ENCODE assay signal across 1 cellular context in the genomic region with DNA sequence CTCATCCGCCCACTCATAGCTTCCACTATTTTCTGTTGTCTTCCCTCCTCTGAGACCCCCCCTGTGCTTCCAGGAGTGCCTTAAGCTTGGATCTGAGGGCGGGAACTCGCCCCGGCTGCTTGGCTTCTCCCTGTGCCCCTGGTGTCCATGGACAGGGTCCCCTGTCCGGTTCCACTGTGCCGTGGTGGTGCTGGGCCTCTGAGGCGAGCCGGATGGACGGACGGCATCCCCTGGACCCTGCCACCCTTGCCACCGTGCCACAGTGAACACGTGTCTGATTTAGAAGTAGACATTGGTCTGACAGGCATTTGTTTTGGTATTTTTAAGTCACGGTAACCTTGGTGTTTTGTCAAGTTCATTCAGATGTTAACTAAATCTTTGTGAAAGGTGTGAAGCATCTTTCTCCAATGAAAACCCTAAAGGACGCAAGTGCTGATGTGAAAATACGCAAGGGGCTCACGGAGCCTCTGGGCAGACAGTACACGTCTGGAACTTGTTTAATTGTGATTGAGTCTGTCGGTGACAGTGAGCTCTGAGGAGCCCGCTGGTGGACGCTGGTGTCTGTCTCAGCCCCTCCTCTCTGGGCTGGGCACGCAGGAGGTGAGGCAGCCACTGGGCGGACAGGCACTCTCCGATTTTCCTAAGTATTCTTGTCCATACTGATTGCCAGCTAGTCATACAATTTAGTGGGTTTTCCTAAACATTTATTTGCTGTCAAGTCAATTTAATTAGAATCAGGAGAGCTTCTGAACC.
TF ChIP-seq lines count a peak whose summit lies in the region.

No MANE protein-coding gene starts in this region.

TF ChIP-seq in GM23338, 12 proteins besides CTCF, POLR2A, EP300 and RAD21:
- TF ChIP-seq NANOG (IDR thresholded peaks at IDR 0.05; ENCODE audit: borderline replicate concordance): no peak
